In genomic region chr7:2737005-2737743, GRCh38 we compare ENCODE assay signal across 2 cellular contexts. TPM values are rescaled to one million over a fixed set of nuclear protein-coding genes. Genes with fewer than 3 reads are reported as not detected.
"Had no signal": no experiment of that assay in that cellular context is flagged by ENCODE, and none has a peak within 500 bp of the region (broad histone marks: within the 10 kb centered on the region; RNA-seq: fewer than 3 reads in every experiment).

No MANE protein-coding gene starts in this region.

RNA-seq across cellular contexts. Expression of gene AMZ1, which starts 49.2 kb away (rescaled TPM):
- total RNA-seq: activated CD4-positive, alpha-beta T cell treated with anti-CD3 and anti-CD28 coated beads, Interleukin-2, amount 10 ng/mL, durations not matched to agents 24 days and 14 days; hepatocyte had no signal
